Comparison of ENCODE assay signal across 17 cellular contexts in genomic region chr2:14424478-14425390, GRCh38.
DNase-seq lines count a peak whose midpoint lies in the region; ATAC-seq and TF ChIP-seq lines count a peak whose summit lies in the region.
"Had no signal": no experiment of that assay in that cellular context is flagged by ENCODE, and none has a peak within 500 bp of the region (broad histone marks: within the 10 kb centered on the region; RNA-seq: fewer than 3 reads in every experiment).

No MANE protein-coding gene starts in this region.

- H3K9me3 ChIP-seq in transverse colon: no peaks in the 10 kb centered on the region
- H3K9me3 ChIP-seq: BLaER1 treated with 17β-estradiol and CSF1 and Interleukin-3, amounts not matched to agents 10 nM and 100 nM had no signal

- no peak for TF ChIP-seq EP300 in transverse colon (IDR thresholded peaks at IDR 0.05; ENCODE audit: low read depth)

- H3K36me3 Mint-ChIP-seq in glutamatergic neuron (ENCODE audit: unreplicated experiment): no peaks in the 10 kb centered on the region

- intact Hi-C loops in transverse colon (cut with DNase I; ENCODE audit: low total_unique reads): no loop called here

- no peak overlapping the region for H3K4me3 Mint-ChIP-seq in glutamatergic neuron (ENCODE audit: unreplicated experiment)
- H3K4me3 Mint-ChIP-seq: activated CD4-positive, alpha-beta T cell treated with anti-CD3 and anti-CD28 coated beads for 36 hours; stimulated activated naive CD8-positive, alpha-beta T cell treated with anti-CD3 and anti-CD28 coated beads, Interleukin-15, amount 100 ng/mL, for 72 hours had no signal

- no peaks in the 10 kb centered on the region for H3K27me3 Mint-ChIP-seq in glutamatergic neuron (ENCODE audit: unreplicated experiment)
- H3K27me3 Mint-ChIP-seq: activated CD4-positive, alpha-beta T cell treated with anti-CD3 and anti-CD28 coated beads for 36 hours; stimulated activated naive CD8-positive, alpha-beta T cell treated with anti-CD3 and anti-CD28 coated beads, Interleukin-15, amount 100 ng/mL, for 72 hours had no signal

- peak; percentile 55 for ATAC-seq in GM19438 (IDR thresholded peaks at IDR 0.05; ENCODE audit: low read depth, unreplicated experiment)
- ATAC-seq in HG02798 (IDR thresholded peaks at IDR 0.05; ENCODE audit: poor library complexity, unreplicated experiment): peak; percentile 75
- peak; percentile 61 for ATAC-seq in HG03469 (IDR thresholded peaks at IDR 0.05; ENCODE audit: unreplicated experiment)
- ATAC-seq: activated CD4-positive, alpha-beta T cell treated with anti-CD3 and anti-CD28 coated beads for 36 hours; Panc1; stimulated activated naive CD8-positive, alpha-beta T cell treated with anti-CD3 and anti-CD28 coated beads, Interleukin-15, amount 100 ng/mL, for 72 hours had no signal

- WGBS in transverse colon (ENCODE audit: low coverage in 1 of 2), 2 donors: 46% methylated on average over 5 of the region's 5 CpGs

- H3K27me3 ChIP-seq in transverse colon: no peaks in the 10 kb centered on the region
- H3K27me3 ChIP-seq: BLaER1 treated with 17β-estradiol and CSF1 and Interleukin-3, amounts not matched to agents 10 nM and 100 nM had no signal

- H3K27ac Mint-ChIP-seq in glutamatergic neuron (ENCODE audit: unreplicated experiment): no peak overlapping the region
- H3K27ac Mint-ChIP-seq: activated CD4-positive, alpha-beta T cell treated with anti-CD3 and anti-CD28 coated beads for 36 hours; stimulated activated naive CD8-positive, alpha-beta T cell treated with anti-CD3 and anti-CD28 coated beads, Interleukin-15, amount 100 ng/mL, for 72 hours had no signal

- no peaks in the 10 kb centered on the region for H3K4me1 Mint-ChIP-seq in glutamatergic neuron (ENCODE audit: low read depth, unreplicated experiment)
- H3K4me1 Mint-ChIP-seq: activated CD4-positive, alpha-beta T cell treated with anti-CD3 and anti-CD28 coated beads for 36 hours; stimulated activated naive CD8-positive, alpha-beta T cell treated with anti-CD3 and anti-CD28 coated beads, Interleukin-15, amount 100 ng/mL, for 72 hours had no signal

- no peaks in the 10 kb centered on the region for H3K9me3 Mint-ChIP-seq in glutamatergic neuron (ENCODE audit: unreplicated experiment)

- DNase-seq in transverse colon (no peak), glutamatergic neuron (no peak), NCI-H1436 (lab: John Stamatoyannopoulos, UW) (no peak)
- no peak for DNase-seq in activated CD8-positive, alpha-beta memory T cell treated with anti-CD3 and anti-CD28 coated beads, Interleukin-2, amount 50 U/mL, for 48 hours
- DNase-seq: activated CD4-positive, alpha-beta T cell treated with anti-CD3 and anti-CD28 coated beads for 36 hours; DND-41; mammary epithelial cell; NCI-H1417; NCI-H526; stimulated activated naive CD8-positive, alpha-beta T cell treated with anti-CD3 and anti-CD28 coated beads, Interleukin-15, amount 100 ng/mL, for 72 hours had no signal

- peak overlapping the region; percentile 20 to 71 (median 50) for H3K27ac ChIP-seq in transverse colon
- H3K27ac ChIP-seq: BLaER1 treated with 17β-estradiol and CSF1 and Interleukin-3, amounts not matched to agents 10 nM and 100 nM; KMS-11; skin epidermis had no signal

- TF ChIP-seq CTCF in transverse colon (IDR thresholded peaks at IDR 0.05) (no peak), glutamatergic neuron (IDR thresholded peaks at IDR 0.05; ENCODE audit: partially characterized antibody, unreplicated experiment) (no peak)

- no peak for TF ChIP-seq POLR2A in transverse colon (IDR thresholded peaks at IDR 0.05)

- H3K4me1 ChIP-seq in transverse colon: peaks cover 13 to 32% (median 19%) of the 10 kb centered on the region in 4 donors

- H3K4me3 ChIP-seq in transverse colon: no peak overlapping the region
- H3K4me3 ChIP-seq: BLaER1 treated with 17β-estradiol and CSF1 and Interleukin-3, amounts not matched to agents 10 nM and 100 nM; skin epidermis had no signal

- H3K36me3 ChIP-seq in transverse colon: no peaks in the 10 kb centered on the region
- H3K36me3 ChIP-seq: BLaER1 treated with 17β-estradiol and CSF1 and Interleukin-3, amounts not matched to agents 10 nM and 100 nM had no signal

- in situ Hi-C loops in transverse colon (cut with MboI; ENCODE audit: low pct_ligation_motif_present in 1 of 4, low pct_unique_long_range_greater_than_20kb in 1 of 4, low sequenced_read_pairs in 3 of 4): no loop called here
